1 cellular context compared by ENCODE assay signal in genomic region chr14:104678346-104678745, GRCh38.
TF ChIP-seq lines count a peak whose summit lies in the region.

No MANE protein-coding gene starts in this region.

TF ChIP-seq in K562, 482 proteins besides CTCF, POLR2A, EP300 and RAD21 (continued from another document):
- TF ChIP-seq PRDM10 (IDR thresholded peaks at IDR 0.05; ENCODE audit: partially characterized antibody) (peak; percentile 9), IFI16 (CRISPR knock-in tag; IDR thresholded peaks at IDR 0.05) (no peak), CHD4 (IDR thresholded peaks at IDR 0.05; ENCODE audit: insufficient read depth, insufficient replicate concordance, low read depth, low read length, poor library complexity, severe bottlenecking) (no peak), ETV6 (IDR thresholded peaks at IDR 0.05; ENCODE audit: borderline replicate concordance in 1 of 2, low read depth in 2 of 2, low read length in 1 of 2) (no peak), ETV6 (CRISPR knock-in tag; IDR thresholded peaks at IDR 0.05; ENCODE audit: borderline replicate concordance) (no peak), ZNF407 (IDR thresholded peaks at IDR 0.05; ENCODE audit: low read depth) (no peak), TEAD1 (CRISPR knock-in tag; IDR thresholded peaks at IDR 0.05) (no peak), ZNF212 (CRISPR knock-in tag; IDR thresholded peaks at IDR 0.05) (no peak), E4F1 (CRISPR knock-in tag; IDR thresholded peaks at IDR 0.05; ENCODE audit: borderline replicate concordance) (no peak), TCF3 (CRISPR knock-in tag; IDR thresholded peaks at IDR 0.05) (no peak)
